12 cellular contexts compared by ENCODE assay signal in the genomic region with DNA sequence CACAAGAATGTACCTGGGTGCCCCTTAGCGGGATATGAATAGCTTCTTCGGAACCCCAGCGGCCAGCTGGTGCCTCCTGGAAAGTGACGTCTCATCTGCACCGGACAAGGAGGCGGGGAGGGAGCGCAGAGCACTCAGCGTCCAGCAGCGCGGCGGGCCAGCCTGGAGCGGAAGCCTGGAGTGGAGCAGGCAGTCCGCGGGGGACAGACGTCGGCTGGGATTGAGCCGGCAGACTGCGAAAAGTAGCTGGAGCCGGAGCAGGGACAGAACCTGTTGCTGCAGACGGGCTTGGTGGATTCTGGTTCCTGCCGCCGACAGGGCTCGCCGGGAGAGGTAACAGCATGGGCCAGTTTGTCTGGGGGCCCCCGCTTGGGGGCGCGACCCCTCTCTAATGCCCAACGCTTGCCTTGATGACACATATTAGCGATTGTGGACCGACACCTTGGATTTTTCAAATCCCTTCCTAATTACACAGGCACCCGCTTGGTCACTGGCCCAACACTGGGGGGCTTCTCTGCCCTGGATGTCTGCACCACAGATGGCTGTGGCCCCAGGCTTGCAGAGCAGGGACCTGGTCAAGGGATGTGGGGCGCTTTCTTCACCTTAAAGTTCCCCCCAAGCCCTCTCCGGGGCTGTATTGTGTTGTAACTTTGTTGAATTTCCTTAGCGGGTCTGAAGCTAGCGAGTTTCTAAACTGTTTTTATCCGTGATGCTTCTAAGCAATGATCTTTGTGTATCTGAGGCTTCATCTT. TPM values are rescaled to one million over a fixed set of nuclear protein-coding genes. Genes with fewer than 3 reads are reported as not detected.
DNase-seq lines count a peak whose midpoint lies in the region; ATAC-seq, FAIRE-seq and TF ChIP-seq lines count a peak whose summit lies in the region.
"Had no signal": no experiment of that assay in that cellular context is flagged by ENCODE, and none has a peak within 500 bp of the region (broad histone marks: within the 10 kb centered on the region; RNA-seq: fewer than 3 reads in every experiment).

A gene (plus strand): TSS at position 133 of the 752 bp plus-strand sequence. CDS start 96,592 bp downstream, outside the sequence.

- no peaks in the 10 kb centered on the region for H3K79me2 ChIP-seq in ACC112 (ENCODE audit: control insufficient read depth, insufficient read depth, low read length, unreplicated experiment)

- H3K4me1 Mint-ChIP-seq in mesothelial cell of epicardium = peaks cover 9% of the 10 kb centered on the region
- no peaks in the 10 kb centered on the region for H3K4me1 Mint-ChIP-seq in stimulated activated naive B cell treated with anti-CD40 and anti-IgM and Interleukin-4, amounts not matched to agents 10 μg/mL and 1 μg/mL and 100 μg/mL, for 72 hours

- H3K36me3 Mint-ChIP-seq in mesothelial cell of epicardium = no peaks in the 10 kb centered on the region
- no peaks in the 10 kb centered on the region for H3K36me3 Mint-ChIP-seq in stimulated activated naive B cell treated with anti-CD40 and anti-IgM and Interleukin-4, amounts not matched to agents 10 μg/mL and 1 μg/mL and 100 μg/mL, for 72 hours
- H3K36me3 Mint-ChIP-seq: activated naive CD8-positive, alpha-beta T cell had no signal

- H3K27me3 ChIP-seq in ACC112 (ENCODE audit: insufficient read depth, low read length) = peaks cover 41% of the 10 kb centered on the region
- H3K27me3 ChIP-seq: BLaER1 treated with 17β-estradiol and CSF1 and Interleukin-3, amounts not matched to agents 10 nM and 100 nM had no signal

- no peak for FAIRE-seq in GM12892 (lab: Jason Lieb, UNC)

- TF ChIP-seq POLR2A in GM12892 (IDR thresholded peaks at IDR 0.05; ENCODE audit: low read depth, low read length) = no peak

- peak within 1 kb of the TSS; percentile 73 for H3K4me3 Mint-ChIP-seq in mesothelial cell of epicardium
- H3K4me3 Mint-ChIP-seq in stimulated activated naive B cell treated with anti-CD40 and anti-IgM and Interleukin-4, amounts not matched to agents 10 μg/mL and 1 μg/mL and 100 μg/mL, for 72 hours = no peak within 1 kb of the TSS
- H3K4me3 Mint-ChIP-seq: activated naive CD8-positive, alpha-beta T cell had no signal

- peak within 1 kb of the TSS; percentile 25 for H2AFZ ChIP-seq in ACC112 (ENCODE audit: low read length, unreplicated experiment)

- H3K4me3 ChIP-seq in ACC112 (ENCODE audit: low read depth, low read length) (no peak within 1 kb of the TSS), fibroblast of mammary gland (ENCODE audit: control insufficient read depth, low read depth, low read length) (no peak within 1 kb of the TSS)
- H3K4me3 ChIP-seq: BLaER1 treated with 17β-estradiol and CSF1 and Interleukin-3, amounts not matched to agents 10 nM and 100 nM had no signal

- H3K27ac Mint-ChIP-seq in mesothelial cell of epicardium = no peak within 1 kb of the TSS
- H3K27ac Mint-ChIP-seq in stimulated activated naive B cell treated with anti-CD40 and anti-IgM and Interleukin-4, amounts not matched to agents 10 μg/mL and 1 μg/mL and 100 μg/mL, for 72 hours = no peak within 1 kb of the TSS
- H3K27ac Mint-ChIP-seq: activated naive CD8-positive, alpha-beta T cell had no signal

- H3K36me3 ChIP-seq in ACC112 (ENCODE audit: insufficient read depth, low read length) = no peaks in the 10 kb centered on the region
- H3K36me3 ChIP-seq: BLaER1 treated with 17β-estradiol and CSF1 and Interleukin-3, amounts not matched to agents 10 nM and 100 nM had no signal

- DNase-seq in HuH-7 (ENCODE audit: low spot score) = peak; percentile 28
- peak; percentile 16 for DNase-seq in fibroblast of mammary gland (ENCODE audit: low read depth)
- peak; percentile 26 to 67 for DNase-seq in mesothelial cell of epicardium (ENCODE audit: low spot score in 2 of 2, unreplicated experiment in 2 of 2)
- DNase-seq in activated T-cell treated with anti-CD3 and anti-CD28 coated beads for 4 hours = no peak
- DNase-seq in GM12892 (ENCODE audit: insufficient read length) = no peak
- DNase-seq in NCI-H1092 treated with DMSO at 0.1 percent for 48 hours (lab: John Stamatoyannopoulos, UW) = no peak
- no peak for DNase-seq in stimulated activated naive B cell treated with anti-CD40 and anti-IgM and Interleukin-4, amounts not matched to agents 10 μg/mL and 1 μg/mL and 100 μg/mL, for 72 hours
- DNase-seq: Kasumi-1, SW 1271 had no signal

- no peaks in the 10 kb centered on the region for H3K9me3 Mint-ChIP-seq in mesothelial cell of epicardium
- no peaks in the 10 kb centered on the region for H3K9me3 Mint-ChIP-seq in stimulated activated naive B cell treated with anti-CD40 and anti-IgM and Interleukin-4, amounts not matched to agents 10 μg/mL and 1 μg/mL and 100 μg/mL, for 72 hours

- H3K27me3 Mint-ChIP-seq in mesothelial cell of epicardium (ENCODE audit: low read depth) = peaks cover 30% of the 10 kb centered on the region
- H3K27me3 Mint-ChIP-seq in stimulated activated naive B cell treated with anti-CD40 and anti-IgM and Interleukin-4, amounts not matched to agents 10 μg/mL and 1 μg/mL and 100 μg/mL, for 72 hours = peaks cover 6 to 7% of the 10 kb centered on the region in 2 donors

- no peaks in the 10 kb centered on the region for H3K4me1 ChIP-seq in ACC112 (ENCODE audit: control insufficient read depth, insufficient read depth, low read length, unreplicated experiment)
- H3K4me1 ChIP-seq: BLaER1 treated with 17β-estradiol and CSF1 and Interleukin-3, amounts not matched to agents 10 nM and 100 nM had no signal

- TF ChIP-seq CTCF in fibroblast of mammary gland (conservative IDR thresholded peaks at IDR 0.05; ENCODE audit: control insufficient read depth, insufficient read depth, low read depth, low read length) (no peak), mesothelial cell of epicardium (IDR thresholded peaks at IDR 0.05; ENCODE audit: unreplicated experiment) (no peak)

- no peak for ATAC-seq in stimulated activated naive B cell treated with anti-CD40 and anti-IgM and Interleukin-4, amounts not matched to agents 10 μg/mL and 1 μg/mL and 100 μg/mL, for 72 hours (replicated peaks)

- H3K27ac ChIP-seq in ACC112 (ENCODE audit: low read depth, low read length) = no peak within 1 kb of the TSS
- H3K27ac ChIP-seq: BLaER1 treated with 17β-estradiol and CSF1 and Interleukin-3, amounts not matched to agents 10 nM and 100 nM had no signal

RNA-seq across cellular contexts. Expression of the gene that starts here (rescaled TPM):
- not detected in 3 replicates for total RNA-seq in mesothelial cell of epicardium
- polyA plus RNA-seq in GM12892 (2012; ENCODE audit: missing spikeins) = not detected

Comparison
In these comparisons a context has a peak if more than half of its experiments do, and no peak if none do; other contexts are left out.
1. Peak in DNase-seq in mesothelial cell of epicardium; RNA of the gene not detected or under 1 TPM.
2. DNase-seq: peak in HuH-7 (single experiment) and fibroblast of mammary gland (single experiment); none in activated T-cell treated with anti-CD3 and anti-CD28 coated beads for 4 hours (single experiment), GM12892 (single experiment), NCI-H1092 treated with DMSO at 0.1 percent for 48 hours (single experiment) and stimulated activated naive B cell treated with anti-CD40 and anti-IgM and Interleukin-4, amounts not matched to agents 10 μg/mL and 1 μg/mL and 100 μg/mL, for 72 hours (single experiment).